ENCODE assay signal across 1 cellular context in the genomic region with DNA sequence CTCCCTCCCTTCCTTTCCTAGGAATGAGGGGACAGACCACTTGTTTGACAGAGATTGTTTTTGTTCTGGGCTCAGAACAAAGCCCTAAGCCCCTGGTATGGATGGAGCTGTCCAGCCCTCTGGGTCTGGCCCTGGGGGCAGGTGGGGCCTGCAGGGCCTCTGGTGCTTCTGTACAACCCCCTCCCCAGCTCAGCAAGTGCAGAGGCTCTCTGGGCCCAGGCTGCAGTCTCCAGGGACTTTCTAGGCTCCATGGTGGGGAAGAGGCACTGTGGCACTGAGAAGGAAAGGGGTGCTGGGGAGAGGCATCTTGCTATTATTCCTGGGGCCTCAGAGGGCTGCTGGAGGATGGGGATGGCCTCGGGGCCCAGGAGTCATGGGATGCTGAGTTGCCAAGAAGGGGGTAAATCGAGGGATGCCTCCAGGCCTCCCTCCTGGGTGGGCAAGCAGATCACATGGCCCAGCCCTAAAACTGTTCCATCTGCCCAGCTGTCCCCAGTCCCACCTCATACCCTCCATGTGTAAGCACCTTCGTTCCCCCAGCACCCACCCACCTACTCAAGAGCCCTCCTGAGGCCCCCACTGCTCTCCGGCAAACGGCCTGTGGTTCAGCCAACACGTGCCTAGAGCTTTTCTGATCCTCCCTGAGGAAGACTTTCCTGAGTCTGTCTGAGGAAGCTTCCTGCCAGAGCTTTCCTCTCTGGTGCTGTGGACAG.
TF ChIP-seq lines count a peak whose summit lies in the region.

No MANE protein-coding gene starts in this region.

TF ChIP-seq in WTC11, 78 proteins besides CTCF, POLR2A, EP300 and RAD21 (continued from another document):
- TF ChIP-seq, protein P1, sequence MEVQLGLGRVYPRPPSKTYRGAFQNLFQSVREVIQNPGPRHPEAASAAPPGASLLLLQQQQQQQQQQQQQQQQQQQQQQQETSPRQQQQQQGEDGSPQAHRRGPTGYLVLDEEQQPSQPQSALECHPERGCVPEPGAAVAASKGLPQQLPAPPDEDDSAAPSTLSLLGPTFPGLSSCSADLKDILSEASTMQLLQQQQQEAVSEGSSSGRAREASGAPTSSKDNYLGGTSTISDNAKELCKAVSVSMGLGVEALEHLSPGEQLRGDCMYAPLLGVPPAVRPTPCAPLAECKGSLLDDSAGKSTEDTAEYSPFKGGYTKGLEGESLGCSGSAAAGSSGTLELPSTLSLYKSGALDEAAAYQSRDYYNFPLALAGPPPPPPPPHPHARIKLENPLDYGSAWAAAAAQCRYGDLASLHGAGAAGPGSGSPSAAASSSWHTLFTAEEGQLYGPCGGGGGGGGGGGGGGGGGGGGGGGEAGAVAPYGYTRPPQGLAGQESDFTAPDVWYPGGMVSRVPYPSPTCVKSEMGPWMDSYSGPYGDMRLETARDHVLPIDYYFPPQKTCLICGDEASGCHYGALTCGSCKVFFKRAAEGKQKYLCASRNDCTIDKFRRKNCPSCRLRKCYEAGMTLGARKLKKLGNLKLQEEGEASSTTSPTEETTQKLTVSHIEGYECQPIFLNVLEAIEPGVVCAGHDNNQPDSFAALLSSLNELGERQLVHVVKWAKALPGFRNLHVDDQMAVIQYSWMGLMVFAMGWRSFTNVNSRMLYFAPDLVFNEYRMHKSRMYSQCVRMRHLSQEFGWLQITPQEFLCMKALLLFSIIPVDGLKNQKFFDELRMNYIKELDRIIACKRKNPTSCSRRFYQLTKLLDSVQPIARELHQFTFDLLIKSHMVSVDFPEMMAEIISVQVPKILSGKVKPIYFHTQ (CRISPR knock-in tag; IDR thresholded peaks at IDR 0.05) = no peak
- no peak for TF ChIP-seq CREB1 (CRISPR knock-in tag; IDR thresholded peaks at IDR 0.05)
- no peak for TF ChIP-seq IRF2 (CRISPR knock-in tag; IDR thresholded peaks at IDR 0.05; ENCODE audit: borderline replicate concordance, low read depth)
- TF ChIP-seq, protein P2, sequence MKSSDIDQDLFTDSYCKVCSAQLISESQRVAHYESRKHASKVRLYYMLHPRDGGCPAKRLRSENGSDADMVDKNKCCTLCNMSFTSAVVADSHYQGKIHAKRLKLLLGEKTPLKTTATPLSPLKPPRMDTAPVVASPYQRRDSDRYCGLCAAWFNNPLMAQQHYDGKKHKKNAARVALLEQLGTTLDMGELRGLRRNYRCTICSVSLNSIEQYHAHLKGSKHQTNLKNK (CRISPR knock-in tag; IDR thresholded peaks at IDR 0.05) = no peak
- TF ChIP-seq CBFB (CRISPR knock-in tag; IDR thresholded peaks at IDR 0.05; ENCODE audit: low read depth) = no peak
- TF ChIP-seq SMAD4 (CRISPR knock-in tag; IDR thresholded peaks at IDR 0.05) = no peak
- no peak for TF ChIP-seq ZBTB21 (CRISPR knock-in tag; IDR thresholded peaks at IDR 0.05; ENCODE audit: borderline replicate concordance)
- TF ChIP-seq TEAD4 (CRISPR knock-in tag; IDR thresholded peaks at IDR 0.05) = no peak
- TF ChIP-seq, protein P3, sequence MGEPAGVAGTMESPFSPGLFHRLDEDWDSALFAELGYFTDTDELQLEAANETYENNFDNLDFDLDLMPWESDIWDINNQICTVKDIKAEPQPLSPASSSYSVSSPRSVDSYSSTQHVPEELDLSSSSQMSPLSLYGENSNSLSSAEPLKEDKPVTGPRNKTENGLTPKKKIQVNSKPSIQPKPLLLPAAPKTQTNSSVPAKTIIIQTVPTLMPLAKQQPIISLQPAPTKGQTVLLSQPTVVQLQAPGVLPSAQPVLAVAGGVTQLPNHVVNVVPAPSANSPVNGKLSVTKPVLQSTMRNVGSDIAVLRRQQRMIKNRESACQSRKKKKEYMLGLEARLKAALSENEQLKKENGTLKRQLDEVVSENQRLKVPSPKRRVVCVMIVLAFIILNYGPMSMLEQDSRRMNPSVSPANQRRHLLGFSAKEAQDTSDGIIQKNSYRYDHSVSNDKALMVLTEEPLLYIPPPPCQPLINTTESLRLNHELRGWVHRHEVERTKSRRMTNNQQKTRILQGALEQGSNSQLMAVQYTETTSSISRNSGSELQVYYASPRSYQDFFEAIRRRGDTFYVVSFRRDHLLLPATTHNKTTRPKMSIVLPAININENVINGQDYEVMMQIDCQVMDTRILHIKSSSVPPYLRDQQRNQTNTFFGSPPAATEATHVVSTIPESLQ (CRISPR knock-in tag; IDR thresholded peaks at IDR 0.05) = no peak
- no peak for TF ChIP-seq RORB (CRISPR knock-in tag; IDR thresholded peaks at IDR 0.05)
